ENCODE assay signal across 9 cellular contexts in genomic region chr1:90723561-90724108, GRCh38. TPM values are rescaled to one million over a fixed set of nuclear protein-coding genes. Genes with fewer than 3 reads are reported as not detected.
DNase-seq lines count a peak whose midpoint lies in the region; ATAC-seq and TF ChIP-seq lines count a peak whose summit lies in the region.
"Had no signal": no experiment of that assay in that cellular context is flagged by ENCODE, and none has a peak within 500 bp of the region (broad histone marks: within the 10 kb centered on the region; RNA-seq: fewer than 3 reads in every experiment).

No MANE protein-coding gene starts in this region.

- DNase-seq in GM13976 (ENCODE audit: low spot score) (peak; percentile 43), NCI-H1930 (lab: John Stamatoyannopoulos, UW) (no peak), DMS79 (lab: John Stamatoyannopoulos, UW) (no peak)
- no peak for DNase-seq in activated effector memory CD4-positive, alpha-beta T cell treated with anti-CD3 and anti-CD28 coated beads, Interleukin-2, amount 50 U/mL, for 16 hours

- no peak overlapping the region for H3K27ac Mint-ChIP-seq in activated naive CD8-positive, alpha-beta T cell

- 7% methylated on average over 24 of the region's 24 CpGs for WGBS in liver

- H3K36me3 Mint-ChIP-seq in activated naive CD8-positive, alpha-beta T cell, result peaks cover 15% of the 10 kb centered on the region

- in situ Hi-C loops in GM13976 (cut with MboI; ENCODE audit: low sequenced_read_pairs, unreplicated experiment), result loop anchor here (10.0 kb wide), 2 partner anchors 241 to 441 kb away; no protein-coding TSS in a partner anchor

- H3K4me3 Mint-ChIP-seq in activated naive CD8-positive, alpha-beta T cell, result peak overlapping the region; percentile 74

- H3K27me3 ChIP-seq in liver (ENCODE audit: control insufficient read depth in 4 of 4, insufficient read depth in 4 of 4, low read length in 3 of 4), result peaks cover 2 to 41% (median 20%) of the 10 kb centered on the region in 4 donors

- peaks cover 0 to 5% (median 0%) of the 10 kb centered on the region in 4 donors for H3K9me3 ChIP-seq in liver (ENCODE audit: control insufficient read depth in 4 of 4, low read length in 3 of 4)

- ATAC-seq in GM21723 (IDR thresholded peaks at IDR 0.05; ENCODE audit: unreplicated experiment), result no peak

- TF ChIP-seq CTCF in 22Rv1 (IDR thresholded peaks at IDR 0.05) (peak; percentile 19; the same call in 1 of the 2 replicates), GM13976 (IDR thresholded peaks at IDR 0.05; ENCODE audit: borderline replicate concordance, control extremely low read depth, extremely low read depth, insufficient read depth, missing control alignments) (no peak), liver (IDR thresholded peaks at IDR 0.05; ENCODE audit: low read depth, low read length, missing input control) (no peak)

- peaks cover 18% of the 10 kb centered on the region for H3K9me3 Mint-ChIP-seq in activated naive CD8-positive, alpha-beta T cell (ENCODE audit: low read depth)

- H3K27ac ChIP-seq in 22Rv1, result no peak overlapping the region
- no peak overlapping the region for H3K27ac ChIP-seq in liver (ENCODE audit: low read depth in 1 of 2, low read length in 2 of 2)

- peak overlapping the region in 2 of 3 donors; percentile 17 to 45 for H3K4me3 ChIP-seq in liver (ENCODE audit: low read depth in 1 of 3, low read length in 3 of 3)

- H3K4me1 ChIP-seq in liver (ENCODE audit: control insufficient read depth in 4 of 4, insufficient read depth in 4 of 4, low read length in 3 of 4), result peaks cover 15 to 28% (median 22%) of the 10 kb centered on the region in 4 donors

- H3K9ac ChIP-seq in liver (ENCODE audit: low read depth in 1 of 2, low read length in 2 of 2), result no peak overlapping the region

- no peaks in the 10 kb centered on the region for H3K36me3 ChIP-seq in liver (ENCODE audit: control insufficient read depth in 4 of 4, insufficient read depth in 3 of 4, low read depth in 1 of 4, low read length in 3 of 4)

- H3K4me1 Mint-ChIP-seq in activated naive CD8-positive, alpha-beta T cell (ENCODE audit: low read depth), result peaks cover 63% of the 10 kb centered on the region

- TF ChIP-seq RAD21 in liver (IDR thresholded peaks at IDR 0.05), result no peak

- H3K27me3 Mint-ChIP-seq in activated naive CD8-positive, alpha-beta T cell, result peaks cover 74% of the 10 kb centered on the region

TF ChIP-seq in liver, 16 proteins besides CTCF, POLR2A, EP300 and RAD21:
- TF ChIP-seq FOXA2 (IDR thresholded peaks at IDR 0.05) (no peak), ZBTB33 (IDR thresholded peaks at IDR 0.05) (no peak), HNF4G (IDR thresholded peaks at IDR 0.05) (no peak), ATF3 (IDR thresholded peaks at IDR 0.05) (no peak), RXRA (IDR thresholded peaks at IDR 0.05) (no peak), GABPA (IDR thresholded peaks at IDR 0.05 in 1 of 2, conservative IDR thresholded peaks at IDR 0.05 in 1 of 2) (no peak), TAF1 (conservative IDR thresholded peaks at IDR 0.05) (no peak), FOXA1 (IDR thresholded peaks at IDR 0.05) (no peak), NR2F2 (IDR thresholded peaks at IDR 0.05) (no peak), MAX (IDR thresholded peaks at IDR 0.05) (no peak), SP1 (IDR thresholded peaks at IDR 0.05) (no peak), HNF4A (conservative IDR thresholded peaks at IDR 0.05) (no peak), EGR1 (IDR thresholded peaks at IDR 0.05; ENCODE audit: low read depth in 2 of 2) (no peak), YY1 (IDR thresholded peaks at IDR 0.05) (no peak), REST (IDR thresholded peaks at IDR 0.05) (no peak), JUND (IDR thresholded peaks at IDR 0.05) (no peak)
TF ChIP-seq in liver: peak in this region for 0.

RNA-seq across cellular contexts. Expression of gene BARHL2, which starts 6.5 kb away (rescaled TPM):
- total RNA-seq in liver, result not detected
- not detected for polyA plus RNA-seq in liver
- total RNA-seq: LHCN-M2 had no signal
